Comparison of ENCODE assay signal across 8 cellular contexts in genomic region chr6:32700391-32701040, GRCh38. TPM values are rescaled to one million over a fixed set of nuclear protein-coding genes. Genes with fewer than 3 reads are reported as not detected.
A peak's percentile ranks its signal among the peaks of the same experiment; 100 is the strongest.
DNase-seq lines count a peak whose midpoint lies in the region; ATAC-seq and TF ChIP-seq lines count a peak whose summit lies in the region.

No MANE protein-coding gene starts in this region.

- no peak for ATAC-seq in GM21423 (IDR thresholded peaks at IDR 0.05; ENCODE audit: unreplicated experiment)

- TF ChIP-seq CTCF in AG04449 (IDR thresholded peaks at IDR 0.05; ENCODE audit: insufficient read depth, low read length, missing control alignments) (peak; percentile 57), GM10248 (IDR thresholded peaks at IDR 0.05; ENCODE audit: control extremely low read depth, extremely low read depth, low read depth, missing control alignments) (peak; percentile 67), fibroblast of the aortic adventitia (IDR thresholded peaks at IDR 0.05; ENCODE audit: insufficient read depth, low read length) (peak; percentile 69), neural crest cell (conservative IDR thresholded peaks at IDR 0.05) (peak; percentile 83)

- DNase-seq in AG04449 (ENCODE audit: low read depth, low spot score) (no peak), GM10248 (ENCODE audit: extremely low spot score) (peak; percentile 45), NCI-H2171 treated with DMSO at 0.1 percent for 48 hours (lab: John Stamatoyannopoulos, UW) (peak; percentile 45), fibroblast of the aortic adventitia (ENCODE audit: low read depth) (peak; percentile 79), neural crest cell (ENCODE audit: low read depth, low spot score) (peak; percentile 48), NCI-H1436 treated with DMSO at 0.1 percent for 48 hours (lab: John Stamatoyannopoulos, UW) (no peak)
- peak; percentile 10 to 34 for DNase-seq in activated CD4-positive, alpha-beta T cell treated with anti-CD3 and anti-CD28 coated beads for 4 hours

- H3K4me3 Mint-ChIP-seq in neural crest cell, result no peak overlapping the region

- no peaks in the 10 kb centered on the region for H3K9me3 Mint-ChIP-seq in neural crest cell

- POLR2A ChIA-PET in AG04449 (lab: Yijun Ruan, JAX) (no interaction called here), GM10248 (lab: Yijun Ruan, JAX) (interaction anchor here (0.9 to 1.1 kb wide), 3 partner anchors 40 to 56 kb away, joined by 3 read pairs; no protein-coding TSS in a partner anchor)

- H3K36me3 Mint-ChIP-seq in neural crest cell (ENCODE audit: low read depth), result no peaks in the 10 kb centered on the region

- no peaks in the 10 kb centered on the region for H3K4me1 Mint-ChIP-seq in neural crest cell

- H3K27ac Mint-ChIP-seq in neural crest cell (ENCODE audit: unreplicated experiment), result no peak overlapping the region

- CTCF ChIA-PET in AG04449 (lab: Yijun Ruan, JAX) (interaction anchor here (0.7 to 5.5 kb wide), 17 partner anchors 9 to 954 kb away, joined by 3 to 95 read pairs (median 4); partner anchors contain the start of gene TAP1), GM10248 (lab: Yijun Ruan, JAX) (interaction anchor here (0.7 to 4.7 kb wide), 29 partner anchors 8 to 455 kb away, joined by 3 to 73 read pairs (median 5); partner anchors contain the start of genes HLA-DRA and TAP2)

- H3K4me3 ChIP-seq in AG04449 (ENCODE audit: low read depth, low read length), result no peak overlapping the region
- H3K4me3 ChIP-seq in fibroblast of the aortic adventitia (ENCODE audit: low read depth, low read length), result no peak overlapping the region

- H3K27me3 Mint-ChIP-seq in neural crest cell (ENCODE audit: low read depth), result peaks cover 74% of the 10 kb centered on the region

RNA-seq across cellular contexts. Expression of gene HLA-DQB1, which starts 34.1 kb away (rescaled TPM):
- total RNA-seq in fibroblast of the aortic adventitia (ENCODE audit: low replicate concordance) (not detected in 2 replicates), neural crest cell (0.18 and 0.23 TPM in 2 replicates)

RNA-seq across cellular contexts. Expression of gene HLA-DQA2, which starts 40.7 kb away (rescaled TPM):
- total RNA-seq in fibroblast of the aortic adventitia (ENCODE audit: low replicate concordance) (not detected in 2 replicates), neural crest cell (not detected in 2 replicates)

Comparison
In these comparisons a context has a peak if more than half of its experiments do, and no peak if none do; other contexts are left out.
1. DNase-seq: peak in GM10248 (single experiment), NCI-H2171 treated with DMSO at 0.1 percent for 48 hours (single experiment), activated CD4-positive, alpha-beta T cell treated with anti-CD3 and anti-CD28 coated beads for 4 hours (2 of 2), fibroblast of the aortic adventitia (single experiment) and neural crest cell (single experiment); none in AG04449 (single experiment) and NCI-H1436 treated with DMSO at 0.1 percent for 48 hours (single experiment).
2. Peak in every context shown above with its lines, with median percentiles within 50 percentile points of each other: CTCF ChIP-seq.